19 cellular contexts compared by ENCODE assay signal in the genomic region with DNA sequence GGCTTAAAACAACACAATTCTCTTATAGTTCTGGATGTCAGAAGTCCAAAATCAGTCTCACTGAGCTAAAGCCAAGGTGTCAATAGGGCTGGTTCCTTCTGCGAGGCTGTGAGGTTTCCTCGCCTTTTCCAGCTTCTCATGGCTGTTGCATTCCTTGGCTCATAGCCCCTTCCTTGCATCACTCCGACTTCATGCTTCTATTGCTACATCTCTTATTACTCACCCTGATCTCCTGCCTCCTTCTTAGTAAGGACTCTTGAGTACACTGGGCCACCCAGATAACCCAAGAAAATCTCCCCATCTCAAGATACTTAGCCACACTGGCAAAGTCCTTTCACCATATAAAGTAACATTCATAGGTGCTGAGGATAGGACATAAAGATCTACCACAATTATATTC.
DNase-seq lines count a peak whose midpoint lies in the region; ATAC-seq and TF ChIP-seq lines count a peak whose summit lies in the region.
"Had no signal": no experiment of that assay in that cellular context is flagged by ENCODE, and none has a peak within 500 bp of the region (broad histone marks: within the 10 kb centered on the region; RNA-seq: fewer than 3 reads in every experiment).

No MANE protein-coding gene starts in this region.

- peaks cover 9% of the 10 kb centered on the region for H3K9me3 Mint-ChIP-seq in endothelial cell (ENCODE audit: unreplicated experiment)

- H3K27ac Mint-ChIP-seq in endothelial cell (ENCODE audit: unreplicated experiment), result no peak overlapping the region
- H3K27ac Mint-ChIP-seq: CD4-positive, CD25-positive, alpha-beta regulatory T cell; CD8-positive, alpha-beta memory T cell; GM23338 had no signal

- H3K27me3 Mint-ChIP-seq in endothelial cell (ENCODE audit: unreplicated experiment), result peaks cover 10% of the 10 kb centered on the region
- H3K27me3 Mint-ChIP-seq: CD4-positive, CD25-positive, alpha-beta regulatory T cell; CD8-positive, alpha-beta memory T cell had no signal

- ATAC-seq in RWPE2 (ENCODE audit: low read depth) (no peak), psoas muscle (peak; percentile 53 to 77 (median 64)), HG03139 (IDR thresholded peaks at IDR 0.05; ENCODE audit: unreplicated experiment) (no peak)
- ATAC-seq: GM23338 had no signal

- H3K27ac ChIP-seq in RWPE2 (ENCODE audit: poor library complexity, severe bottlenecking), result no peak overlapping the region
- H3K27ac ChIP-seq in psoas muscle, result no peak overlapping the region
- no peak overlapping the region for H3K27ac ChIP-seq in Karpas-422 (ENCODE audit: low read length)

- WGBS in psoas muscle, 3 donors, result 88 to 97% (median 91%) methylated on average over 3 of the region's 3 CpGs

- no peak overlapping the region for H3K4me2 ChIP-seq in Karpas-422 (ENCODE audit: low read depth, low read length, poor library complexity, severe bottlenecking)
- H3K4me2 ChIP-seq: GM23338 had no signal

- H3K4me1 ChIP-seq in RWPE2 (ENCODE audit: insufficient read depth, poor library complexity, severe bottlenecking) (no peaks in the 10 kb centered on the region), psoas muscle (peaks cover 8% of the 10 kb centered on the region), Karpas-422 (ENCODE audit: low read length) (no peaks in the 10 kb centered on the region)
- H3K4me1 ChIP-seq: BE2C had no signal

- H3K9me2 ChIP-seq in Karpas-422 (replicated peaks; ENCODE audit: insufficient read depth, low read length), result no peaks in the 10 kb centered on the region

- intact Hi-C loops in psoas muscle (cut with DNase I), result no loop called here

- DNase-seq in RWPE2 (ENCODE audit: low spot score) (peak; percentile 2), choroid plexus epithelial cell (ENCODE audit: low read depth) (peak; percentile 10), fibroblast of mammary gland (ENCODE audit: low read depth) (peak; percentile 22), psoas muscle (no peak), endothelial cell (ENCODE audit: low spot score) (no peak), Karpas-422 (no peak)
- no peak for DNase-seq in stimulated activated CD4-positive, alpha-beta T cell treated with anti-CD3 and anti-CD28 coated beads, Interleukin-2, amount 100 ng/mL, for 24 hours
- DNase-seq: ACHN; BE2C; C1 segment of cervical spinal cord; CD4-positive, CD25-positive, alpha-beta regulatory T cell; CD8-positive, alpha-beta memory T cell; COR-L47; DMS153; DMS79; GDM1; HCEC 1CT had no signal

- H3K79me2 ChIP-seq in Karpas-422 (ENCODE audit: low read length), result no peaks in the 10 kb centered on the region

- no peak overlapping the region for H2AFZ ChIP-seq in Karpas-422 (ENCODE audit: low read length)
- H2AFZ ChIP-seq: GM23338 had no signal

- H3K36me3 ChIP-seq in RWPE2 (ENCODE audit: low read depth) (no peaks in the 10 kb centered on the region), psoas muscle (ENCODE audit: insufficient read depth in 1 of 2, low read depth in 1 of 2) (peaks cover 0 to 27% of the 10 kb centered on the region in 2 donors), Karpas-422 (ENCODE audit: insufficient read depth, low read length) (no peaks in the 10 kb centered on the region)
- H3K36me3 ChIP-seq: BE2C had no signal

- H3K36me3 Mint-ChIP-seq in endothelial cell (ENCODE audit: low read depth, unreplicated experiment), result peaks cover 28% of the 10 kb centered on the region

- no peak for TF ChIP-seq CTCF in RWPE2 (IDR thresholded peaks at IDR 0.05; ENCODE audit: poor library complexity, severe bottlenecking)
- TF ChIP-seq CTCF in choroid plexus epithelial cell (conservative IDR thresholded peaks at IDR 0.05; ENCODE audit: low read depth, low read length), result no peak
- TF ChIP-seq CTCF in fibroblast of mammary gland (conservative IDR thresholded peaks at IDR 0.05; ENCODE audit: control insufficient read depth, insufficient read depth, low read depth, low read length), result no peak
- TF ChIP-seq CTCF in psoas muscle (IDR thresholded peaks at IDR 0.05), result no peak
- TF ChIP-seq CTCF in endothelial cell (IDR thresholded peaks at IDR 0.05; ENCODE audit: unreplicated experiment), result no peak

- no peaks in the 10 kb centered on the region for H3K27me3 ChIP-seq in RWPE2 (ENCODE audit: insufficient read depth, poor library complexity, severe bottlenecking)
- H3K27me3 ChIP-seq in psoas muscle (ENCODE audit: insufficient read depth in 3 of 3, low read length in 2 of 3), result no peaks in the 10 kb centered on the region
- H3K27me3 ChIP-seq in Karpas-422 (ENCODE audit: low read length), result no peaks in the 10 kb centered on the region
- H3K27me3 ChIP-seq: BE2C had no signal

- H3K9me3 ChIP-seq in RWPE2 (ENCODE audit: severe bottlenecking) (peaks cover 8% of the 10 kb centered on the region), psoas muscle (peaks cover 16% of the 10 kb centered on the region), Karpas-422 (ENCODE audit: low read length) (no peaks in the 10 kb centered on the region)
- H3K9me3 ChIP-seq: BE2C had no signal

- no peaks in the 10 kb centered on the region for H3K4me1 Mint-ChIP-seq in endothelial cell (ENCODE audit: unreplicated experiment)
- H3K4me1 Mint-ChIP-seq: CD4-positive, CD25-positive, alpha-beta regulatory T cell; CD8-positive, alpha-beta memory T cell; GM23338 had no signal

- H3K4me3 Mint-ChIP-seq in endothelial cell (ENCODE audit: unreplicated experiment), result no peak overlapping the region
- H3K4me3 Mint-ChIP-seq: CD4-positive, CD25-positive, alpha-beta regulatory T cell; CD8-positive, alpha-beta memory T cell; GM23338 had no signal

- H4K20me1 ChIP-seq in Karpas-422 (ENCODE audit: insufficient read depth, low read depth, low read length), result no peaks in the 10 kb centered on the region

- H3K9ac ChIP-seq in Karpas-422 (ENCODE audit: low read length), result no peak overlapping the region

- H3K4me3 ChIP-seq in RWPE2 (ENCODE audit: severe bottlenecking) (no peak overlapping the region), choroid plexus epithelial cell (ENCODE audit: low read depth, low read length) (no peak overlapping the region), fibroblast of mammary gland (ENCODE audit: control insufficient read depth, low read depth, low read length) (no peak overlapping the region), psoas muscle (no peak overlapping the region), Karpas-422 (ENCODE audit: low read length) (no peak overlapping the region)
- H3K4me3 ChIP-seq: GM23338 had no signal

Comparison
In these comparisons a context has a peak if more than half of its experiments do, and no peak if none do; other contexts are left out.
1. ATAC-seq: peak in psoas muscle (4 of 4); none in RWPE2 (single experiment) and HG03139 (single experiment).
2. DNase-seq: peak in RWPE2 (single experiment), choroid plexus epithelial cell (single experiment) and fibroblast of mammary gland (single experiment); none in psoas muscle (0 of 2), endothelial cell (single experiment), Karpas-422 (single experiment) and stimulated activated CD4-positive, alpha-beta T cell treated with anti-CD3 and anti-CD28 coated beads, Interleukin-2, amount 100 ng/mL, for 24 hours (0 of 2).